In genomic region chr2:17816396-17817245, GRCh38 we compare ENCODE assay signal across 1 cellular context.
TF ChIP-seq lines count a peak whose summit lies in the region.

MSGN1 (plus strand) TSS chr2:17816460; CDS start chr2:17816519, 59 bp downstream.

TF ChIP-seq in HCT116, 20 proteins besides CTCF, POLR2A, EP300 and RAD21:
- TF ChIP-seq ZNF274 (IDR thresholded peaks at IDR 0.05; ENCODE audit: low read depth, low read length), result no peak
- no peak for TF ChIP-seq CBX3 (IDR thresholded peaks at IDR 0.05; ENCODE audit: low read depth)
- TF ChIP-seq SIN3A (IDR thresholded peaks at IDR 0.05; ENCODE audit: low read depth), result no peak
- TF ChIP-seq SP1 (IDR thresholded peaks at IDR 0.05; ENCODE audit: low read depth), result no peak
- no peak for TF ChIP-seq EGR1 (IDR thresholded peaks at IDR 0.05; ENCODE audit: low read depth)
- TF ChIP-seq YY1 (IDR thresholded peaks at IDR 0.05; ENCODE audit: extremely low read depth, insufficient replicate concordance, low read depth, low read length), result no peak
- TF ChIP-seq CEBPB (IDR thresholded peaks at IDR 0.05; ENCODE audit: low read depth), result no peak
- no peak for TF ChIP-seq MAX (IDR thresholded peaks at IDR 0.05)
- no peak for TF ChIP-seq ATF3 (IDR thresholded peaks at IDR 0.05)
- TF ChIP-seq EZH2 (IDR thresholded peaks at IDR 0.05), result no peak
- TF ChIP-seq ELF1 (IDR thresholded peaks at IDR 0.05; ENCODE audit: borderline replicate concordance, low read depth), result no peak
- TF ChIP-seq TCF7L2 (IDR thresholded peaks at IDR 0.05; ENCODE audit: borderline replicate concordance, extremely low read depth, insufficient read depth, insufficient read length), result no peak
- no peak for TF ChIP-seq FOSL1 (IDR thresholded peaks at IDR 0.05; ENCODE audit: low read depth)
- TF ChIP-seq ZBTB33 (IDR thresholded peaks at IDR 0.05; ENCODE audit: extremely low read depth, insufficient replicate concordance, low read length), result no peak
TF ChIP-seq in HCT116: peak in this region for 0.
